8 cellular contexts compared by ENCODE assay signal in the genomic region with DNA sequence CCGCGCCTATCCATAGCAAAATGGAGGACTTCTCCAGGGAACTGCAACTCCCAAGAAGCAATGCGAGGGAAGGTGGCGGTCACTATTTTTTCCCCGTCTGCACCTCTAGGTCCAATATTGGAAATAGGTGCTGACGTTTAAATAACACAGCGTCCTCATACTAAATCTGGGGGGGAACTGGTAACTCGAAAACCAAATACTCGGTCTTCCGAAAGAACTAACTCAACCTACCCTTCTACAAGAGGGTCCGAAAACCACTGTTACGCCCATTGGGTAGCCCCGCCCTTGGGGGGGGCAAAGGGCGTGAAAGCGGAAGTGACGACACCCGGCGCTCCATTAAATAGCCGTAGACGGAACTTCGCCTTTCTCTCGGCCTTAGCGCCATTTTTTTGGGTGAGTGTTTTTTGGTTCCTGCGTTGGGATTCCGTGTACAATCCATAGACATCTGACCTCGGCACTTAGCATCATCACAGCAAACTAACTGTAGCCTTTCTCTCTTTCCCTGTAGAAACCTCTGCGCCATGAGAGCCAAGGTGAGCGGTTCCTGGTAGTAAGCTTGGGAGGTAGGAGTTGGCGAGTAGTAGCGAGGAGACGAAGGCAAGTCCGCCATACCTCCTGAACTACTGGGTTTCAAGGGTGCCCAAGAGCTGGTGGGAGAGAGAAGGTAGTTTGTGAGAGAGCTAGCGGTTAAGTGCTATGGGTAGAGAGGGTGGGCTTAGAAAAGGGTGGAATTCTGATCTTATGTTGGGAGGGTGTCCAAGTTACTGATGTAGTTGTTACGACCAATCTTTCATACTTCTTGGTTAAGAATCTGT. TPM values are rescaled to one million over a fixed set of nuclear protein-coding genes. Genes with fewer than 3 reads are reported as not detected.
DNase-seq lines count a peak whose midpoint lies in the region; ATAC-seq and TF ChIP-seq lines count a peak whose summit lies in the region.

A gene (plus strand): TSS at position 367 of the 815 bp plus-strand sequence.

- BruUV-seq in A673 (replicated peaks; lab: Mats Ljungman, UMichigan) = no TSS peak

- peaks cover 13% of the 10 kb centered on the region for H3K4me1 ChIP-seq in A673 (ENCODE audit: insufficient read depth, low read length, poor library complexity, severe bottlenecking)

- CTCF ChIA-PET in A673 (lab: Charles Lee) = no interaction called here

- DNase-seq in A673 (ENCODE audit: low spot score) (peak; percentile 96), NCI-H446 (lab: John Stamatoyannopoulos, UW) (peak; percentile 96), iris pigment epithelial cell (ENCODE audit: low read depth) (peak; percentile 90)
- DNase-seq in activated CD4-positive, CD25-positive, alpha-beta regulatory T cell (lab: John Stamatoyannopoulos, UW) = peak; percentile 83 to 88 (median 85)
- peak; percentile 94 for DNase-seq in central memory CD4-positive, alpha-beta T cell
- peak; percentile 91 for DNase-seq in stimulated activated CD4-positive, alpha-beta T cell treated with anti-CD3 and anti-CD28 coated beads, Interleukin-12 subunit alpha, Interleukin-12 subunit beta, amount 100 ng/mL, for 4 hours

- peak within 1 kb of the TSS; percentile 71 for H3K4me3 ChIP-seq in A673 (ENCODE audit: low read depth, low read length, poor library complexity, severe bottlenecking)

- no peaks in the 10 kb centered on the region for H3K27me3 ChIP-seq in A673 (replicated peaks; ENCODE audit: insufficient read depth, low read depth, low read length, poor library complexity)

- H3K9me3 ChIP-seq in A673 (ENCODE audit: low read depth, low read length, poor library complexity, severe bottlenecking) = no peaks in the 10 kb centered on the region

- intact Hi-C loops in A673 (cut with micrococcal nuclease; ENCODE audit: unreplicated experiment) = loop anchor here (5.0 to 10.0 kb wide), 2 partner anchors 69 to 518 kb away; a partner anchor contains a TSS

- ATAC-seq in GM18870 (IDR thresholded peaks at IDR 0.05; ENCODE audit: unreplicated experiment) (peak; percentile 28), HG03280 (IDR thresholded peaks at IDR 0.05; ENCODE audit: unreplicated experiment) (peak; percentile 43)

- H3K36me3 ChIP-seq in A673 (ENCODE audit: insufficient read depth, low read length, poor library complexity, severe bottlenecking) = peaks cover 46% of the 10 kb centered on the region

- H3K27ac ChIP-seq in A673 (ENCODE audit: low read depth, low read length, poor library complexity, severe bottlenecking) = peak within 1 kb of the TSS; percentile 95

- TF ChIP-seq CTCF in A673 (conservative IDR thresholded peaks at IDR 0.05; ENCODE audit: low read depth, low read length) = no peak

- POLR2A ChIA-PET in A673 (lab: Charles Lee; ENCODE audit: low non-redundant PET) = interaction anchor here (0.6 to 2.4 kb wide), 3 partner anchors 8 to 44 kb away, joined by 4 to 15 read pairs (median 5); a partner anchor contains a TSS

RNA-seq across cellular contexts. Expression of the gene that starts here (rescaled TPM):
- 3,332 and 3,475 TPM in 2 replicates for total RNA-seq in A673 (2021)

Comparison
In these comparisons a context has a peak if more than half of its experiments do, and no peak if none do; other contexts are left out.
1. Peak in every context shown above with its lines: DNase-seq, ATAC-seq, H3K4me3 ChIP-seq and H3K27ac ChIP-seq.